ENCODE assay signal across 14 cellular contexts in genomic region chr16:645852-646678, GRCh38. TPM values are rescaled to one million over a fixed set of nuclear protein-coding genes. Genes with fewer than 3 reads are reported as not detected.
DNase-seq lines count a peak whose midpoint lies in the region; ATAC-seq and TF ChIP-seq lines count a peak whose summit lies in the region.
"Had no signal": no experiment of that assay in that cellular context is flagged by ENCODE, and none has a peak within 500 bp of the region (broad histone marks: within the 10 kb centered on the region; RNA-seq: fewer than 3 reads in every experiment).

No MANE protein-coding gene starts in this region.

- CTCF ChIA-PET in PC-3 (lab: Charles Lee): no interaction called here

- H3K27me3 ChIP-seq in PC-3 (ENCODE audit: low read length) (no peaks in the 10 kb centered on the region), heart left ventricle (no peaks in the 10 kb centered on the region), brain microvascular endothelial cell (replicated peaks) (no peaks in the 10 kb centered on the region)
- H3K27me3 ChIP-seq: cardiac muscle cell, neutrophil had no signal

- no TSS peak for BruUV-seq in PC-3 (replicated peaks; lab: Mats Ljungman, UMichigan)

- DNase-seq in COLO668 (lab: John Stamatoyannopoulos, UW; ENCODE audit: unreplicated experiment) (peak; percentile 22), PC-3 (peak; percentile 52), heart left ventricle (peak in 4 of 5 donors; percentile 71 to 88 (median 73)), neural crest cell (ENCODE audit: low read depth, low spot score) (no peak), NCI-H2029 treated with DMSO at 0.1 percent for 48 hours (lab: John Stamatoyannopoulos, UW) (no peak), brain microvascular endothelial cell (no peak)
- no peak for DNase-seq in stimulated activated CD4-positive, alpha-beta T cell treated with anti-CD3 and anti-CD28 coated beads, Interleukin-2, amount 100 ng/mL, for 48 hours
- DNase-seq: activated CD8-positive, alpha-beta memory T cell treated with anti-CD3 and anti-CD28 coated beads, Interleukin-2, amount 10 ng/mL, durations not matched to agents 7 days and 5 days; activated naive CD4-positive, alpha-beta T cell treated with Interleukin-2 at 50 U/mL for 16 hours; glutamatergic neuron had no signal

- intact Hi-C loops in PC-3 (cut with micrococcal nuclease) (no loop called here), heart left ventricle (cut with DNase I) (loop anchor here in 2 of 10 donors (10.0 kb wide), 1 partner anchor 61 kb away; no protein-coding TSS in a partner anchor)

- ATAC-seq in PC-3 (peak; percentile 3; the same call in 1 of the 2 replicates), heart left ventricle (peak; percentile 12 to 63 (median 54)), HG02623 (IDR thresholded peaks at IDR 0.05; ENCODE audit: unreplicated experiment) (no peak)
- ATAC-seq: activated CD8-positive, alpha-beta memory T cell treated with anti-CD3 and anti-CD28 coated beads, Interleukin-2, amount 10 ng/mL, durations not matched to agents 7 days and 5 days; WTC11 had no signal

- H3K27me3 Mint-ChIP-seq in neural crest cell (ENCODE audit: low read depth): peaks cover 2% of the 10 kb centered on the region
- H3K27me3 Mint-ChIP-seq: activated CD8-positive, alpha-beta memory T cell treated with anti-CD3 and anti-CD28 coated beads, Interleukin-2, amount 10 ng/mL, durations not matched to agents 7 days and 5 days had no signal

- H3K9ac ChIP-seq in PC-3 (ENCODE audit: low read length): no peak overlapping the region

- H3F3A ChIP-seq in PC-3 (ENCODE audit: low read length, unreplicated experiment): no peaks in the 10 kb centered on the region

- H3K79me2 ChIP-seq in PC-3 (ENCODE audit: low read length): peaks cover 42% of the 10 kb centered on the region

- H3K4me3 ChIP-seq in PC-3 (ENCODE audit: low read length): peak overlapping the region; percentile 37; the same call in 1 of the 2 replicates
- peak overlapping the region in 11 of 12 donors; percentile 3 to 36 (median 23) for H3K4me3 ChIP-seq in heart left ventricle
- no peak overlapping the region for H3K4me3 ChIP-seq in brain microvascular endothelial cell (ENCODE audit: low read depth, low read length)
- H3K4me3 ChIP-seq: cardiac muscle cell had no signal

- H2AFZ ChIP-seq in PC-3 (ENCODE audit: low read length): no peak overlapping the region

- H3K4me2 ChIP-seq in PC-3 (ENCODE audit: low read length): peak overlapping the region; percentile 69

- H3K27ac ChIP-seq in PC-3 (ENCODE audit: low read length): peak overlapping the region; percentile 74
- H3K27ac ChIP-seq in heart left ventricle: peak overlapping the region; percentile 37 to 97 (median 84)
- H3K27ac ChIP-seq in brain microvascular endothelial cell: no peak overlapping the region
- H3K27ac ChIP-seq: cardiac muscle cell, neutrophil had no signal

- no peaks in the 10 kb centered on the region for H3K4me1 Mint-ChIP-seq in neural crest cell

- no peak overlapping the region for H3K27ac Mint-ChIP-seq in neural crest cell (ENCODE audit: unreplicated experiment)
- H3K27ac Mint-ChIP-seq: WTC11 had no signal

- H3K9me3 ChIP-seq in PC-3 (ENCODE audit: low read length) (no peaks in the 10 kb centered on the region), heart left ventricle (no peaks in the 10 kb centered on the region)
- H3K9me3 ChIP-seq: neutrophil had no signal

- H3K4me1 ChIP-seq in PC-3 (ENCODE audit: insufficient read depth, low read length) (peaks cover 42% of the 10 kb centered on the region), heart left ventricle (peaks cover 3 to 88% (median 49%) of the 10 kb centered on the region in 12 donors)

- WGBS in heart left ventricle, 4 donors: 50 to 65% (median 62%) methylated on average over 31 to 32 of the region's 32 CpGs

- peak overlapping the region; percentile 62 for H3K4me3 Mint-ChIP-seq in neural crest cell
- H3K4me3 Mint-ChIP-seq: activated CD8-positive, alpha-beta memory T cell treated with anti-CD3 and anti-CD28 coated beads, Interleukin-2, amount 10 ng/mL, durations not matched to agents 7 days and 5 days; WTC11 had no signal

- TF ChIP-seq CTCF in PC-3 (conservative IDR thresholded peaks at IDR 0.05; ENCODE audit: low read depth, low read length) (no peak), heart left ventricle (IDR thresholded peaks at IDR 0.05) (no peak), neural crest cell (conservative IDR thresholded peaks at IDR 0.05) (no peak), brain microvascular endothelial cell (IDR thresholded peaks at IDR 0.05; ENCODE audit: low read depth, low read length, missing control alignments) (no peak)

- no peaks in the 10 kb centered on the region for H3K36me3 Mint-ChIP-seq in neural crest cell (ENCODE audit: low read depth)
- H3K36me3 Mint-ChIP-seq: activated CD8-positive, alpha-beta memory T cell treated with anti-CD3 and anti-CD28 coated beads, Interleukin-2, amount 10 ng/mL, durations not matched to agents 7 days and 5 days; WTC11 had no signal

- POLR2A ChIA-PET in PC-3 (lab: Charles Lee; ENCODE audit: unreplicated experiment): no interaction called here

- no peaks in the 10 kb centered on the region for H4K20me1 ChIP-seq in PC-3 (ENCODE audit: low read length)

- H3K9me2 ChIP-seq in PC-3 (replicated peaks; ENCODE audit: low read length): no peaks in the 10 kb centered on the region

- H3K36me3 ChIP-seq in PC-3 (ENCODE audit: low read depth, low read length) (no peaks in the 10 kb centered on the region), heart left ventricle (peaks cover 0 to 3% (median 0%) of the 10 kb centered on the region in 9 donors), brain microvascular endothelial cell (replicated peaks) (no peaks in the 10 kb centered on the region)
- H3K36me3 ChIP-seq: cardiac muscle cell, neutrophil had no signal

- in situ Hi-C loops in brain microvascular endothelial cell (cut with HindIII; ENCODE audit: low pct_ligation_motif_present, low sequenced_read_pairs): no loop called here

- H3K9me3 Mint-ChIP-seq in neural crest cell: no peaks in the 10 kb centered on the region
- H3K9me3 Mint-ChIP-seq: WTC11 had no signal

- TF ChIP-seq POLR2A in heart left ventricle (IDR thresholded peaks at IDR 0.05): no peak

RNA-seq across cellular contexts. Expression of gene WDR90, which starts 3.1 kb away (rescaled TPM):
- total RNA-seq in PC-3 (2014; rRNA removed) (44.4 and 72.4 TPM in 2 replicates), heart left ventricle (10 to 100 TPM in 2 of 9 donors, 1 to 10 TPM in 7; 3.7 to 17.4 (median 8.6) TPM), neural crest cell (95.8 and 97.0 TPM in 2 replicates)
- polyA plus RNA-seq in heart left ventricle: 10 to 100 TPM in 1 of 2 donors, 1 to 10 TPM in 1; 5.1 to 10.9 TPM

RNA-seq across cellular contexts. Expression of gene MCRIP2, which starts 4.4 kb away (rescaled TPM):
- 83.5 and 84.6 TPM in 2 replicates for total RNA-seq in PC-3 (2014; rRNA removed)
- total RNA-seq in heart left ventricle: 100 to 1,000 TPM in 4 of 9 donors, 10 to 100 TPM in 5; 52.3 to 219 (median 89.5) TPM
- polyA plus RNA-seq in heart left ventricle: 100 to 1,000 TPM in 1 of 2 donors, 10 to 100 TPM in 1; 97.0 to 321 TPM
- 16.2 and 17.6 TPM in 2 replicates for total RNA-seq in neural crest cell

RNA-seq across cellular contexts. Expression of gene METTL26, which starts 10.0 kb away (rescaled TPM):
- total RNA-seq in PC-3 (2014; rRNA removed) (179 and 207 TPM in 2 replicates), heart left ventricle (100 to 1,000 TPM in 2 of 9 donors, 10 to 100 TPM in 7; 39.6 to 187 (median 44.7) TPM), neural crest cell (73.4 and 75.3 TPM in 2 replicates)
- polyA plus RNA-seq in heart left ventricle: 100 to 1,000 TPM; 101 to 165 TPM

RNA-seq across cellular contexts. Expression of gene WFIKKN1, which starts 15.3 kb away (rescaled TPM):
- total RNA-seq in PC-3 (2014; rRNA removed) (0.11 and 0.40 TPM in 2 replicates), heart left ventricle (1 to 10 TPM in 1 of 9 donors, under 1 TPM in 8; 0.15 to 1.1 (median 0.25) TPM), neural crest cell (8.1 and 8.5 TPM in 2 replicates)
- under 1 TPM; 0.30 to 0.51 TPM for polyA plus RNA-seq in heart left ventricle

RNA-seq across cellular contexts. Expression of gene RHOT2, which starts 21.9 kb away (rescaled TPM):
- total RNA-seq in PC-3 (2014; rRNA removed) (93.0 and 100 TPM in 2 replicates), heart left ventricle (100 to 1,000 TPM in 1 of 9 donors, 10 to 100 TPM in 8; 33.7 to 102 (median 83.5) TPM), neural crest cell (171 and 189 TPM in 2 replicates)
- 100 to 1,000 TPM in 1 of 2 donors, 10 to 100 TPM in 1; 77.2 to 143 TPM for polyA plus RNA-seq in heart left ventricle

Comparison
In these comparisons a context has a peak if more than half of its experiments do, and no peak if none do; other contexts are left out.
1. DNase-seq: peak in COLO668 (single experiment), PC-3 (single experiment) and heart left ventricle (4 of 5); none in neural crest cell (single experiment), stimulated activated CD4-positive, alpha-beta T cell treated with anti-CD3 and anti-CD28 coated beads, Interleukin-2, amount 100 ng/mL, for 48 hours (0 of 2), NCI-H2029 treated with DMSO at 0.1 percent for 48 hours (single experiment) and brain microvascular endothelial cell (single experiment).